16 cellular contexts compared by ENCODE assay signal in the genomic region with DNA sequence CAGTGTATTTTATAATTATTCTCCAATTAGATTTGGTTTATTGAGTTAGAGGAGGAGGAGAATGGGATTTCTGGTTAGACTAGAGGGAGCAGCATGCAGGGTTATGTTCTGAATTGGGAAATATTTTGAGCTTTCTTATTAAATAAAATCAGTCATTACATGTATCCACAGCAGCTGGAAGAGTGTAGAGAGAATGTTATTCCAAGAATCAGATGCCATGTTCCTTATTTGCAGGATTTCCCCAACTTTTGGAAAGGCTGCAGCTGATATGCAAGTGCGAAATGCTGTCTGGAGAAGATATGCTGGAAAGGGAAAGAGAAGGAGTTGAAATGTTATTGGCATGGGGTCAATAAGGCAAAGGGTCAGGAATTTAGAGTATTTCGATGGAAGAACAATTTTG.
A peak's percentile ranks its signal among the peaks of the same experiment; 100 is the strongest.
DNase-seq lines count a peak whose midpoint lies in the region; ATAC-seq and TF ChIP-seq lines count a peak whose summit lies in the region.
"Had no signal": no experiment of that assay in that cellular context is flagged by ENCODE, and none has a peak within 500 bp of the region (broad histone marks: within the 10 kb centered on the region; RNA-seq: fewer than 3 reads in every experiment).

No MANE protein-coding gene starts in this region.

- WGBS in gastroesophageal sphincter (ENCODE audit: low coverage in 1 of 2), 2 donors = 54% methylated on average over 2 of the region's 2 CpGs; no CpG with 5 or more reads in 1 of the 2 donors

- H3K4me3 ChIP-seq in fibroblast of the aortic adventitia (ENCODE audit: low read depth, low read length) (no peak overlapping the region), gastroesophageal sphincter (no peak overlapping the region)
- H3K4me3 ChIP-seq: GM23338 had no signal

- H3K9me3 ChIP-seq in gastroesophageal sphincter = no peaks in the 10 kb centered on the region

- TF ChIP-seq CTCF in fibroblast of the aortic adventitia (IDR thresholded peaks at IDR 0.05; ENCODE audit: insufficient read depth, low read length) = no peak
- TF ChIP-seq CTCF in gastroesophageal sphincter (IDR thresholded peaks at IDR 0.05) = no peak

- ATAC-seq in Right ventricle myocardium superior (ENCODE audit: poor library complexity) (peak; percentile 74), gastroesophageal sphincter (peak; percentile 16)
- ATAC-seq: GM23338, HCT116 had no signal

- DNase-seq in Right ventricle myocardium superior = no peak
- no peak for DNase-seq in cardiac septum (ENCODE audit: low spot score)
- peak; percentile 7 for DNase-seq in fibroblast of the aortic adventitia (ENCODE audit: low read depth)
- no peak for DNase-seq in NCI-H1092 treated with DMSO at 0.1 percent for 48 hours (lab: John Stamatoyannopoulos, UW)
- no peak for DNase-seq in NCI-H1694 treated with DMSO at 0.1 percent for 48 hours (lab: John Stamatoyannopoulos, UW)
- DNase-seq: C1 segment of cervical spinal cord; Calu3; CD4-positive, alpha-beta memory T cell; COR-L47; DMS53; DMS79 treated with DMSO at 0.1 percent for 48 hours; GF-D8; H9 had no signal

- no peak overlapping the region for H3K27ac ChIP-seq in gastroesophageal sphincter

- peaks cover 0 to 8% (median 0%) of the 10 kb centered on the region in 3 donors for H3K4me1 ChIP-seq in gastroesophageal sphincter

- intact Hi-C loops in Right ventricle myocardium superior (cut with DNase I) = no loop called here
- intact Hi-C loops in cardiac septum (cut with DNase I) = no loop called here

- TF ChIP-seq POLR2A in gastroesophageal sphincter (IDR thresholded peaks at IDR 0.05) = no peak

- H3K36me3 ChIP-seq in gastroesophageal sphincter = no peaks in the 10 kb centered on the region

- H3K27me3 ChIP-seq in gastroesophageal sphincter = no peaks in the 10 kb centered on the region

- no peak for TF ChIP-seq EP300 in gastroesophageal sphincter (IDR thresholded peaks at IDR 0.05)
